In the genomic region with DNA sequence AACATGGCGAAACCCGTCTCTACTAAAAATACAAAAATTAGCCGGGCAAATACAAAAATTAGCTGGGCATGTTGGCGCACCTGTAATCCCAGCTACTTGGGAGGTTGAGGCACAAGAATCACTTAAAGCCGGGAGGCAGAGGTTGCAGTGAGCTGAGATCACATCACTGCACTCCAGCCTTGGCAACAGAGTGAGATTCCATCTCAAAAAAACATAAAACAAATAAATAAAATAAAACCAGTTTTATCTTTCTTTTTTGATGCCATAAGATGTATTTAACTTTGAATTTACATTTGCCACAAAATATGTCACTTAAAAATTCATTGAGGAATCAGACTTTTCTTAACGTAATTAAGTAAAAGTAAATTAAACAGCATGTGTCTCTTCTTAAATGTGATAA, we compare ENCODE assay signal across 21 cellular contexts.
DNase-seq lines count a peak whose midpoint lies in the region; ATAC-seq and TF ChIP-seq lines count a peak whose summit lies in the region.
"Had no signal": no experiment of that assay in that cellular context is flagged by ENCODE, and none has a peak within 500 bp of the region (broad histone marks: within the 10 kb centered on the region; RNA-seq: fewer than 3 reads in every experiment).

No MANE protein-coding gene starts in this region.

- H3K4me3 Mint-ChIP-seq in GM23338 = no peak overlapping the region
- H3K4me3 Mint-ChIP-seq: CD14-positive monocyte; CD4-positive, alpha-beta T cell; CD8-positive, alpha-beta memory T cell; H9; HFFc6 had no signal

- H3K36me3 Mint-ChIP-seq in GM23338 (ENCODE audit: low read depth) = no peaks in the 10 kb centered on the region
- H3K36me3 Mint-ChIP-seq: CD14-positive monocyte had no signal

- POLR2A ChIA-PET in Panc1 (lab: Charles Lee) = no interaction called here

- CTCF ChIA-PET in Panc1 (lab: Charles Lee) = no interaction called here

- peaks cover 10% of the 10 kb centered on the region; the same call in 2 of the 3 replicates for H3K4me1 Mint-ChIP-seq in GM23338

- no peaks in the 10 kb centered on the region for H3F3A ChIP-seq in GM23338 (replicated peaks; ENCODE audit: low read depth)

- 96% methylated on average over 6 of the region's 6 CpGs for WGBS in esophagus muscularis mucosa

- TF ChIP-seq CTCF in GM23338 (conservative IDR thresholded peaks at IDR 0.05; ENCODE audit: low read depth in 2 of 2) (no peak), Panc1 (IDR thresholded peaks at IDR 0.05) (no peak), esophagus muscularis mucosa (IDR thresholded peaks at IDR 0.05) (no peak)

- DNase-seq in GM23338 (ENCODE audit: low spot score) = no peak
- DNase-seq in Panc1 (ENCODE audit: low read depth, low spot score) = no peak
- DNase-seq in esophagus muscularis mucosa (ENCODE audit: extremely low spot score) = no peak
- no peak for DNase-seq in NCI-H510A (lab: John Stamatoyannopoulos, UW)
- no peak for DNase-seq in dedifferentiated amniotic fluid mesenchymal stem cell (ENCODE audit: extremely low spot score)
- DNase-seq in activated gamma-delta T cell treated with Interleukin-2 at 50 U/mL for 16 hours = no peak
- DNase-seq: 8988T; ACHN; AML-193; BE2C; CD4-positive, alpha-beta T cell; CD8-positive, alpha-beta memory T cell; DMS 273 treated with DMSO at 0.1 percent for 48 hours; DMS79; GM23248; H9; HFFc6 had no signal

- no peaks in the 10 kb centered on the region for H3K9me3 Mint-ChIP-seq in GM23338
- H3K9me3 Mint-ChIP-seq: CD4-positive, alpha-beta T cell; H9; HFFc6 had no signal

- no peaks in the 10 kb centered on the region for H3K79me2 ChIP-seq in GM23338 (replicated peaks; ENCODE audit: insufficient read depth)

- peaks cover 6% of the 10 kb centered on the region for H3K27me3 Mint-ChIP-seq in GM23338 (ENCODE audit: insufficient read depth, low read depth, poor library complexity)

- H3K9me2 ChIP-seq in GM23338 (ENCODE audit: insufficient read depth) = 0 out of 2 replicates have a peak, but pooled peaks cover 6% of the 10 kb centered on the region

- TF ChIP-seq POLR2A in esophagus muscularis mucosa (IDR thresholded peaks at IDR 0.05; ENCODE audit: low read depth) = no peak

- peak overlapping the region; percentile 97; the same call in 1 of the 2 replicates for H2AFZ ChIP-seq in GM23338
- H2AFZ ChIP-seq: GM23248 had no signal

- H4K20me1 ChIP-seq in GM23338 (replicated peaks; ENCODE audit: insufficient read depth) = no peaks in the 10 kb centered on the region
- H4K20me1 ChIP-seq: BLaER1 treated with 17β-estradiol and CSF1 and Interleukin-3, amounts not matched to agents 10 nM and 100 nM had no signal

- H3K4me2 ChIP-seq in GM23338 = no peak overlapping the region
- H3K4me2 ChIP-seq: A549; BLaER1 treated with 17β-estradiol and CSF1 and Interleukin-3, amounts not matched to agents 10 nM and 100 nM had no signal

- H3K9me3 ChIP-seq in Panc1 (ENCODE audit: control insufficient read depth, insufficient read depth, low read depth, low read length) (no peaks in the 10 kb centered on the region), esophagus muscularis mucosa (no peaks in the 10 kb centered on the region)
- H3K9me3 ChIP-seq: A549; BE2C; BLaER1 treated with 17β-estradiol and CSF1 and Interleukin-3, amounts not matched to agents 10 nM and 100 nM had no signal

- H3K27ac Mint-ChIP-seq in GM23338 = no peak overlapping the region
- H3K27ac Mint-ChIP-seq: CD4-positive, alpha-beta T cell; H9; HFFc6 had no signal

- H3K4me1 ChIP-seq in GM23338 (ENCODE audit: insufficient read depth) (peaks cover 9% of the 10 kb centered on the region), Panc1 (ENCODE audit: control insufficient read depth, insufficient read depth, low read length) (peaks cover 48% of the 10 kb centered on the region), esophagus muscularis mucosa (peaks cover 26 to 70% (median 67%) of the 10 kb centered on the region in 4 donors)
- H3K4me1 ChIP-seq: BE2C had no signal

- H3K27me3 ChIP-seq in GM23338 (ENCODE audit: insufficient read depth) (no peaks in the 10 kb centered on the region), Panc1 (ENCODE audit: control insufficient read depth, insufficient read depth, low read length) (no peaks in the 10 kb centered on the region), esophagus muscularis mucosa (no peaks in the 10 kb centered on the region)
- H3K27me3 ChIP-seq: BE2C had no signal

- no peaks in the 10 kb centered on the region for H3K36me3 ChIP-seq in GM23338 (ENCODE audit: insufficient read depth)
- H3K36me3 ChIP-seq in Panc1 (ENCODE audit: control insufficient read depth, insufficient read depth, low read length) = no peaks in the 10 kb centered on the region
- H3K36me3 ChIP-seq in esophagus muscularis mucosa = no peaks in the 10 kb centered on the region
- H3K36me3 ChIP-seq: BE2C; BLaER1 treated with 17β-estradiol and CSF1 and Interleukin-3, amounts not matched to agents 10 nM and 100 nM had no signal

- no TSS peak for BruUV-seq in Panc1 (replicated peaks; lab: Mats Ljungman, UMichigan)

- no peak for TF ChIP-seq EP300 in esophagus muscularis mucosa (IDR thresholded peaks at IDR 0.05)

- ATAC-seq in GM23338 (no peak), Panc1 (no peak), GM21529 (IDR thresholded peaks at IDR 0.05; ENCODE audit: unreplicated experiment) (no peak)
- ATAC-seq: A549 had no signal

- intact Hi-C loops in Panc1 (cut with micrococcal nuclease; ENCODE audit: unreplicated experiment) = loop anchor here (5.0 kb wide), 1 partner anchor 173 kb away; no protein-coding TSS in a partner anchor
- intact Hi-C loops in esophagus muscularis mucosa (cut with DNase I) = no loop called here

- in situ Hi-C loops in Panc1 (cut with HindIII; ENCODE audit: low pct_unique_long_range_greater_than_20kb, low sequenced_read_pairs) = no loop called here

- H3K27ac ChIP-seq in GM23338 (ENCODE audit: low read depth) (no peak overlapping the region), Panc1 (ENCODE audit: low read length) (peak overlapping the region; percentile 98), esophagus muscularis mucosa (replicated peaks in 1 of 4) (peak overlapping the region; percentile 92 to 96 (median 95))
- H3K27ac ChIP-seq: BLaER1 treated with 17β-estradiol and CSF1 and Interleukin-3, amounts not matched to agents 10 nM and 100 nM; GM23248 had no signal

- H3K4me3 ChIP-seq in GM23338 = no peak overlapping the region
- H3K4me3 ChIP-seq in Panc1 (ENCODE audit: low read depth in 2 of 2, low read length in 2 of 2) = no peak overlapping the region
- no peak overlapping the region for H3K4me3 ChIP-seq in esophagus muscularis mucosa
- H3K4me3 ChIP-seq: A549; BLaER1 treated with 17β-estradiol and CSF1 and Interleukin-3, amounts not matched to agents 10 nM and 100 nM; GM23248 had no signal

TF ChIP-seq in GM23338, 12 proteins besides CTCF, POLR2A, EP300 and RAD21 (continues in another document):
- TF ChIP-seq POLR2AphosphoS5 (IDR thresholded peaks at IDR 0.05; ENCODE audit: low read depth) = no peak
- TF ChIP-seq EZH2phosphoT487 (IDR thresholded peaks at IDR 0.05; ENCODE audit: unreplicated experiment) = no peak
- no peak for TF ChIP-seq STAT1 (IDR thresholded peaks at IDR 0.05; ENCODE audit: unreplicated experiment)
- no peak for TF ChIP-seq NANOG (IDR thresholded peaks at IDR 0.05; ENCODE audit: borderline replicate concordance)
